ENCODE assay signal across 8 cellular contexts in the genomic region with DNA sequence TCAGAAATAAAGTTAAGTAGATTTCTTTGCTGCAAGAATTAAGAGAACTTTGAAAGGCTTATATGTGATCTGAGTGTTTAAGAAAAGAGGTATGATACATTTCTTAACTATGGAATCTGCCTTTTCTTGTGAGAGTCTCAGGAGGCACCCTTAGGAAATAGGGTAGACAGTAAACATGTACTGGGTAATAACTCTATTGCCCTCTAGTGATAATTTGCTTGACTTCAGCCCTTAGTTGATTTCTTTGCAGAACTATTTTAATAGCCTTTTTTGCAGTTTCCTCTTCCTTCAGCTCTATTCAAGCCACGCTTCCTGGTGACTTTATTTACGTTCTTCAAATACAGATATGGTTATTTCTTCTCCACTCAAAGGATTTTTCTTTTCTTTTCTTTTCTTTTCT. TPM values are rescaled to one million over a fixed set of nuclear protein-coding genes. Genes with fewer than 3 reads are reported as not detected.
DNase-seq lines count a peak whose midpoint lies in the region; FAIRE-seq and TF ChIP-seq lines count a peak whose summit lies in the region.

No MANE protein-coding gene starts in this region.

- peak; percentile 33 for DNase-seq in NCI-H69 (lab: John Stamatoyannopoulos, UW)
- DNase-seq in H1 (ENCODE audit: low read depth in 1 of 2, low spot score in 2 of 2) = no peak
- DNase-seq in osteocyte (ENCODE audit: extremely low spot score, unreplicated experiment) = no peak
- no peak for DNase-seq in activated T-cell treated with anti-CD3 and anti-CD28 coated beads, Interleukin-2, amount 50 U/mL, for 48 hours
- DNase-seq in effector memory CD4-positive, alpha-beta T cell = no peak
- DNase-seq in cortex of kidney (lab: John Stamatoyannopoulos, UW) = no peak
- no peak for DNase-seq in activated CD8-positive, alpha-beta memory T cell treated with anti-CD3 and anti-CD28 coated beads, Interleukin-2, amount 50 U/mL, for 48 hours

- POLR2A ChIA-PET in H1 (lab: Charles Lee; ENCODE audit: partially characterized antibody) = no interaction called here

- no peaks in the 10 kb centered on the region for H4K20me1 ChIP-seq in H1 (replicated peaks in 1 of 2; ENCODE audit: control insufficient read depth in 1 of 2, insufficient read depth in 2 of 2, low read length in 2 of 2)

- no peak overlapping the region for H2BK15ac ChIP-seq in H1 (ENCODE audit: low read length)

- peaks cover 30% of the 10 kb centered on the region for H3K27me3 Mint-ChIP-seq in osteocyte (ENCODE audit: unreplicated experiment)

- no peaks in the 10 kb centered on the region for H3K79me2 ChIP-seq in H1 (ENCODE audit: control insufficient read depth in 1 of 2, insufficient read depth in 2 of 2, low read length in 2 of 2)

- no peak overlapping the region for H3K4me3 Mint-ChIP-seq in osteocyte (ENCODE audit: unreplicated experiment)

- H3K4me3 ChIP-seq in H1 (ENCODE audit: extremely low read depth in 1 of 4, insufficient read depth in 2 of 4, low read depth in 3 of 4, low read length in 4 of 4) = no peak overlapping the region
- H3K4me3 ChIP-seq in effector memory CD4-positive, alpha-beta T cell (ENCODE audit: insufficient read depth, low read depth, low read length, poor library complexity, severe bottlenecking) = no peak overlapping the region

- H3K4me2 ChIP-seq in H1 (ENCODE audit: insufficient read depth in 1 of 2, low read depth in 2 of 2, low read length in 2 of 2) = no peak overlapping the region

- no peak for TF ChIP-seq POLR2A in H1 (IDR thresholded peaks at IDR 0.05; ENCODE audit: control extremely low read depth in 1 of 2, low read depth in 2 of 2, low read length in 2 of 2)

- peak; percentile 32 for FAIRE-seq in H1 (lab: Jason Lieb, UNC)

- H3K27me3 ChIP-seq in H1 (replicated peaks in 1 of 4; ENCODE audit: control insufficient read depth in 3 of 4, extremely low read depth in 1 of 4, insufficient read depth in 3 of 4, low read length in 3 of 4) = no peaks in the 10 kb centered on the region
- H3K27me3 ChIP-seq in effector memory CD4-positive, alpha-beta T cell (replicated peaks; ENCODE audit: control insufficient read depth, insufficient read depth, low read length, poor library complexity, severe bottlenecking) = no peaks in the 10 kb centered on the region

- no peaks in the 10 kb centered on the region for H3K36me3 ChIP-seq in H1 (ENCODE audit: control insufficient read depth in 2 of 4, insufficient read depth in 4 of 4, low read length in 3 of 4)
- H3K36me3 ChIP-seq in effector memory CD4-positive, alpha-beta T cell (ENCODE audit: control insufficient read depth, insufficient read depth, low read length) = no peaks in the 10 kb centered on the region

- no peaks in the 10 kb centered on the region for H3K4me1 ChIP-seq in H1 (replicated peaks in 1 of 4; ENCODE audit: control insufficient read depth in 3 of 4, insufficient read depth in 4 of 4, low read length in 3 of 4)
- no peaks in the 10 kb centered on the region for H3K4me1 ChIP-seq in effector memory CD4-positive, alpha-beta T cell (ENCODE audit: control insufficient read depth, insufficient read depth, low read length, poor library complexity, severe bottlenecking)

- no peak overlapping the region for H3K14ac ChIP-seq in H1 (ENCODE audit: insufficient read length)

- TF ChIP-seq CTCF in GM12873 (IDR thresholded peaks at IDR 0.05; ENCODE audit: insufficient read depth, low read depth, low read length, missing control alignments) = peak; percentile 8
- TF ChIP-seq CTCF in H1 (IDR thresholded peaks at IDR 0.05; ENCODE audit: control extremely low read depth in 1 of 3, insufficient read depth in 1 of 3, low read depth in 1 of 3, low read length in 3 of 3) = peak in 2 of 3 experiments; percentile 21 to 28; a peak in 2 of 4 replicates
- peak; percentile 67 for TF ChIP-seq CTCF in osteocyte (IDR thresholded peaks at IDR 0.05)

- CTCF ChIA-PET in H1 (lab: Charles Lee; ENCODE audit: partially characterized antibody) = interaction anchor here (0.6 to 2.5 kb wide), 11 partner anchors 19 to 141 kb away, joined by 3 to 13 read pairs (median 3); no protein-coding TSS in a partner anchor

- no peak overlapping the region for H4K5ac ChIP-seq in H1 (ENCODE audit: insufficient read length, low read depth, low read length)

- no peak overlapping the region for H4K8ac ChIP-seq in H1 (ENCODE audit: extremely low read depth, insufficient read depth, low read length)

- no peak overlapping the region for H3K23ac ChIP-seq in H1 (ENCODE audit: insufficient read length)

- H2AFZ ChIP-seq in H1 (ENCODE audit: low read length) = no peak overlapping the region

- no peak overlapping the region for H2BK20ac ChIP-seq in H1 (ENCODE audit: low read length)

- no peak for TF ChIP-seq EP300 in H1 (IDR thresholded peaks at IDR 0.05; ENCODE audit: borderline replicate concordance in 1 of 2, low read depth in 2 of 2, low read length in 2 of 2)

- H3K79me1 ChIP-seq in H1 (ENCODE audit: low read depth, low read length) = no peaks in the 10 kb centered on the region

- no peak overlapping the region for H2AK5ac ChIP-seq in H1 (ENCODE audit: low read depth, low read length)

- no peak overlapping the region for H2BK120ac ChIP-seq in H1 (replicated peaks; ENCODE audit: low read depth, low read length)

- H4K91ac ChIP-seq in H1 (replicated peaks; ENCODE audit: insufficient read length, low read length) = no peak overlapping the region

- no peak overlapping the region for H3K27ac ChIP-seq in H1 (ENCODE audit: low read depth, low read length)
- no peak overlapping the region for H3K27ac ChIP-seq in effector memory CD4-positive, alpha-beta T cell (ENCODE audit: insufficient read depth, low read length, poor library complexity, severe bottlenecking)

- no peak overlapping the region for H2BK12ac ChIP-seq in H1 (ENCODE audit: low read depth, low read length)

- no peak overlapping the region for H3K27ac Mint-ChIP-seq in osteocyte (ENCODE audit: unreplicated experiment)

- H3K4me1 Mint-ChIP-seq in osteocyte (ENCODE audit: unreplicated experiment) = no peaks in the 10 kb centered on the region

- H3K9ac ChIP-seq in H1 (replicated peaks in 1 of 4; ENCODE audit: extremely low read depth in 1 of 4, low read depth in 3 of 4, low read length in 3 of 4) = no peak overlapping the region

- H3K4ac ChIP-seq in H1 (replicated peaks; ENCODE audit: insufficient read length, low read depth, low read length) = no peak overlapping the region

- WGBS in H1 (ENCODE audit: extremely low coverage in 1 of 2, insufficient coverage in 1 of 2, insufficient read length in 1 of 2, insufficient replicate concordance in 2 of 2, low coverage in 1 of 2, low lambda C conversion rate in 2 of 2, missing lambda C conversion rate in 1 of 2), 2 experiments = 73% methylated on average over 2 of the region's 2 CpGs; no CpG with 5 or more reads in 1 of the 2 experiments

- H3K36me3 Mint-ChIP-seq in osteocyte (ENCODE audit: unreplicated experiment) = no peaks in the 10 kb centered on the region

- H3K9me3 ChIP-seq in H1 (ENCODE audit: insufficient read depth in 2 of 2, low read depth in 1 of 2, low read length in 1 of 2) = no peaks in the 10 kb centered on the region
- H3K9me3 ChIP-seq in effector memory CD4-positive, alpha-beta T cell (ENCODE audit: control insufficient read depth, low read length) = no peaks in the 10 kb centered on the region

- H3K23me2 ChIP-seq in H1 (ENCODE audit: low read depth, low read length) = no peaks in the 10 kb centered on the region

- H3K56ac ChIP-seq in H1 (replicated peaks; ENCODE audit: insufficient read length, low read depth, low read length) = no peak overlapping the region

- no peak overlapping the region for H2BK5ac ChIP-seq in H1 (ENCODE audit: low read depth, low read length)

- peak; percentile 47 to 54 for TF ChIP-seq RAD21 in H1 (IDR thresholded peaks at IDR 0.05 in 1 of 2, conservative IDR thresholded peaks at IDR 0.05 in 1 of 2; ENCODE audit: low read depth in 2 of 2, low read length in 2 of 2)

- H3K18ac ChIP-seq in H1 (ENCODE audit: extremely low read depth, low read length) = no peak overlapping the region

- peaks cover 9% of the 10 kb centered on the region for H3K9me3 Mint-ChIP-seq in osteocyte (ENCODE audit: unreplicated experiment)

RNA-seq across cellular contexts. Expression of gene CCNA1, which starts 37.0 kb away (rescaled TPM):
- total RNA-seq in H1 (2021; fragmentation: NEBNext Ultra II Directional; extraction: Animal tissue kit (Norgen Biotek cat#: 25700)) = 4.0 and 4.1 TPM in 2 replicates
- 2.2 and 2.7 TPM in 2 replicates for polyA plus RNA-seq in H1 (2011; rRNA removed)
- polyA plus RNA-seq in H1 (2011; cell fraction: cytosol; rRNA removed) = 3.2 TPM
- 1.6 TPM for polyA plus RNA-seq in H1 (2011; cell fraction: nucleus; rRNA removed)
- 1.5 to 2.2 TPM (median 1.8 TPM) in 4 replicates for polyA plus RNA-seq in H1 (2012, experiment 1 of 2)
- polyA plus RNA-seq in H1 (2012, experiment 2 of 2) = 0.34 TPM
- polyA plus RNA-seq in H1 (2013, experiment 1 of 2) = 3.0 TPM
- 3.1 TPM for polyA plus RNA-seq in H1 (2013, experiment 2 of 2)
- polyA minus RNA-seq in H1 (2011; rRNA and poly(A)+ RNA removed) = 1.2 and 2.3 TPM in 2 replicates
- polyA minus RNA-seq in H1 (2011; cell fraction: cytosol; rRNA and poly(A)+ RNA removed) = 0.95 TPM
- 1.2 TPM for polyA minus RNA-seq in H1 (2011; cell fraction: nucleus; rRNA and poly(A)+ RNA removed)
- not detected in 2 replicates for total RNA-seq in osteocyte

RNA-seq across cellular contexts. Expression of gene SPART, which starts 49.1 kb away (rescaled TPM):
- 68.2 and 74.1 TPM in 2 replicates for total RNA-seq in H1 (2021; fragmentation: NEBNext Ultra II Directional; extraction: Animal tissue kit (Norgen Biotek cat#: 25700))
- 15.3 and 27.2 TPM in 2 replicates for polyA plus RNA-seq in H1 (2011; rRNA removed)
- polyA plus RNA-seq in H1 (2011; cell fraction: cytosol; rRNA removed) = 29.3 TPM
- polyA plus RNA-seq in H1 (2011; cell fraction: nucleus; rRNA removed) = 19.6 TPM
- polyA plus RNA-seq in H1 (2012, experiment 1 of 2) = 54.3 to 63.1 TPM (median 58.9 TPM) in 4 replicates
- polyA plus RNA-seq in H1 (2012, experiment 2 of 2) = 2.9 TPM
- polyA plus RNA-seq in H1 (2013, experiment 1 of 2) = 66.0 TPM
- 66.9 TPM for polyA plus RNA-seq in H1 (2013, experiment 2 of 2)
- polyA minus RNA-seq in H1 (2011; rRNA and poly(A)+ RNA removed) = 41.7 and 49.6 TPM in 2 replicates
- polyA minus RNA-seq in H1 (2011; cell fraction: cytosol; rRNA and poly(A)+ RNA removed) = 40.7 TPM
- 25.6 TPM for polyA minus RNA-seq in H1 (2011; cell fraction: nucleus; rRNA and poly(A)+ RNA removed)
- 87.1 and 102 TPM in 2 replicates for total RNA-seq in osteocyte

Comparison
In these comparisons a context has a peak if more than half of its experiments do, and no peak if none do; other contexts are left out.
1. CTCF ChIP-seq: peak in every context shown above with its lines; median percentile 67 in osteocyte; 24 in H1; 8 in GM12873.